In the genomic region with DNA sequence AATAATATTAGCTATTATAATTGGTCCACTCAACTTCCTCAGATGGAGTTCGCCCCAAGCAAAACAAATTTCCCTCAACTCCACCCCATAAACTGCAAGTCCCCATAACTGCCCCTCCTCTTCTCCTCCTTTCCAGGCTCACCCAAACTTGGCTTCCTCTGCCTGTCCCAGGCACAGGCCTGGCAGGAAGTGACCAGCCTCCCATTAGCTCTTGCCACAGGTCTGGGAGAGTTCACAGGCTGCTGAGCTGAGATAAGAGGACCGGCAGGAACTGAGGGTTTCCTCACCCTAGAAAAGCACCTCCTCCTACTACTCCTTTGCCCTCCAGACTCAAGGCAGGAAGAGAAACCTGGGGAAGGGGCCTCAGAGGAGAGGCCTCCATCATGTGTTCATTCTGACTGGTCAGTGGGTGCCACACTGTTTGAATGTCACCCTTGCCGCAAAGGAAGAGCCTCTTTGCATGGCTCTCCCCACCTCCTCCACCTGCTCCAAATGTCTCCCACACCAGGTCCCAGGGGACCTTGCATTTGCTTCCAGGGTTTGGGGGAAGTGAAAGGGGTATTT, we compare ENCODE assay signal across 13 cellular contexts. TPM values are rescaled to one million over a fixed set of nuclear protein-coding genes. Genes with fewer than 3 reads are reported as not detected.
DNase-seq lines count a peak whose midpoint lies in the region; ATAC-seq and TF ChIP-seq lines count a peak whose summit lies in the region.
"Had no signal": no experiment of that assay in that cellular context is flagged by ENCODE, and none has a peak within 500 bp of the region (broad histone marks: within the 10 kb centered on the region; RNA-seq: fewer than 3 reads in every experiment).

No MANE protein-coding gene starts in this region.

- H3K4me3 Mint-ChIP-seq in activated naive CD4-positive, alpha-beta T cell treated with anti-CD3 and anti-CD28 coated beads, Interleukin-2, amount 10 ng/mL, durations not matched to agents 7 days and 5 days: no peak overlapping the region
- H3K4me3 Mint-ChIP-seq: activated CD8-positive, alpha-beta T cell treated with anti-CD3 and anti-CD28 coated beads for 36 hours; H9 had no signal

- DNase-seq in GDM1 (lab: John Stamatoyannopoulos, UW) (peak; percentile 98), SKM-1 treated with dmso at 0.1 percent for 144 hours (lab: John Stamatoyannopoulos, UW; ENCODE audit: unreplicated experiment) (peak; percentile 91), Right ventricle myocardium inferior (ENCODE audit: missing footprints) (peak; percentile 80), osteoblast (ENCODE audit: insufficient read length, low spot score, missing footprints) (peak; percentile 84), NCI-H446 (lab: John Stamatoyannopoulos, UW) (no peak)
- no peak for DNase-seq in activated naive CD4-positive, alpha-beta T cell treated with anti-CD3 and anti-CD28 coated beads, Interleukin-2, amount 10 ng/mL, durations not matched to agents 7 days and 5 days
- DNase-seq: activated CD8-positive, alpha-beta T cell treated with anti-CD3 and anti-CD28 coated beads for 36 hours; SIG-M5; stimulated activated CD4-positive, alpha-beta T cell treated with anti-CD3 and anti-CD28 coated beads, Interleukin-4, amount 100 ng/mL, for 1 hour; transverse colon had no signal

- no peaks in the 10 kb centered on the region for H3K4me1 ChIP-seq in osteoblast (ENCODE audit: insufficient read depth, low read length)
- H3K4me1 ChIP-seq: transverse colon had no signal

- no peak overlapping the region for H2AFZ ChIP-seq in osteoblast (ENCODE audit: low read length)

- ATAC-seq in Right ventricle myocardium inferior: peak; percentile 75
- ATAC-seq in GM18517 (IDR thresholded peaks at IDR 0.05; ENCODE audit: unreplicated experiment): no peak
- ATAC-seq in HG02623 (IDR thresholded peaks at IDR 0.05; ENCODE audit: unreplicated experiment): no peak
- ATAC-seq: activated CD8-positive, alpha-beta T cell treated with anti-CD3 and anti-CD28 coated beads for 36 hours had no signal

- no peaks in the 10 kb centered on the region for H3K9me3 ChIP-seq in osteoblast (ENCODE audit: low read depth, low read length)
- H3K9me3 ChIP-seq: transverse colon had no signal

- H3K27me3 Mint-ChIP-seq in activated naive CD4-positive, alpha-beta T cell treated with anti-CD3 and anti-CD28 coated beads, Interleukin-2, amount 10 ng/mL, durations not matched to agents 7 days and 5 days: no peaks in the 10 kb centered on the region
- H3K27me3 Mint-ChIP-seq: activated CD8-positive, alpha-beta T cell treated with anti-CD3 and anti-CD28 coated beads for 36 hours had no signal

- intact Hi-C loops in Right ventricle myocardium inferior (cut with DNase I): loop anchor here (10.0 kb wide), 1 partner anchor 121 kb away; the partner anchor contains the start of gene NUDT3

- no peak for TF ChIP-seq CTCF in osteoblast (IDR thresholded peaks at IDR 0.05; ENCODE audit: extremely low read depth, low read depth, low read length)

- H3K36me3 Mint-ChIP-seq in activated naive CD4-positive, alpha-beta T cell treated with anti-CD3 and anti-CD28 coated beads, Interleukin-2, amount 10 ng/mL, durations not matched to agents 7 days and 5 days: no peaks in the 10 kb centered on the region

- H3K4me1 Mint-ChIP-seq in activated naive CD4-positive, alpha-beta T cell treated with anti-CD3 and anti-CD28 coated beads, Interleukin-2, amount 10 ng/mL, durations not matched to agents 7 days and 5 days: peaks cover 4% of the 10 kb centered on the region

- H3K27ac ChIP-seq in osteoblast (ENCODE audit: low read depth, low read length): no peak overlapping the region
- H3K27ac ChIP-seq: transverse colon had no signal

- no peaks in the 10 kb centered on the region for H3K27me3 ChIP-seq in osteoblast (ENCODE audit: insufficient read depth, low read length)
- H3K27me3 ChIP-seq: transverse colon had no signal

- H3K9me3 Mint-ChIP-seq in activated naive CD4-positive, alpha-beta T cell treated with anti-CD3 and anti-CD28 coated beads, Interleukin-2, amount 10 ng/mL, durations not matched to agents 7 days and 5 days: no peaks in the 10 kb centered on the region
- H3K9me3 Mint-ChIP-seq: activated CD8-positive, alpha-beta T cell treated with anti-CD3 and anti-CD28 coated beads for 36 hours; H9 had no signal

- CTCF ChIA-PET in activated naive CD4-positive, alpha-beta T cell treated with anti-CD3 and anti-CD28 coated beads, Interleukin-2, amount 10 ng/mL, durations not matched to agents 7 days and 5 days (lab: Charles Lee): no interaction called here

- no peaks in the 10 kb centered on the region for H4K20me1 ChIP-seq in osteoblast (ENCODE audit: insufficient read depth, low read length)

- no peak overlapping the region for H3K4me2 ChIP-seq in osteoblast (ENCODE audit: insufficient read depth, low read length)

- H3K36me3 ChIP-seq in osteoblast (ENCODE audit: insufficient read depth, low read length): no peaks in the 10 kb centered on the region
- H3K36me3 ChIP-seq: transverse colon had no signal

- H3K27ac Mint-ChIP-seq in activated naive CD4-positive, alpha-beta T cell treated with anti-CD3 and anti-CD28 coated beads, Interleukin-2, amount 10 ng/mL, durations not matched to agents 7 days and 5 days: no peak overlapping the region
- H3K27ac Mint-ChIP-seq: activated CD8-positive, alpha-beta T cell treated with anti-CD3 and anti-CD28 coated beads for 36 hours had no signal

- H3K79me2 ChIP-seq in osteoblast (ENCODE audit: insufficient read depth, low read length): no peaks in the 10 kb centered on the region

- H3K4me3 ChIP-seq in osteoblast (ENCODE audit: insufficient read depth, low read length): no peak overlapping the region
- H3K4me3 ChIP-seq: transverse colon had no signal

RNA-seq across cellular contexts. Expression of gene SMIM29, which starts 24.5 kb away (rescaled TPM):
- total RNA-seq in Right ventricle myocardium inferior (20.7 TPM), osteoblast (35.1 and 44.2 TPM in 2 replicates)

RNA-seq across cellular contexts. Expression of gene HMGA1, which starts 36.7 kb away (rescaled TPM):
- total RNA-seq in Right ventricle myocardium inferior: 44.4 TPM
- total RNA-seq in osteoblast: 59.4 and 82.8 TPM in 2 replicates

Comparison
In these comparisons a context has a peak if more than half of its experiments do, and no peak if none do; other contexts are left out.
1. DNase-seq: peak in GDM1 (single experiment), SKM-1 treated with dmso at 0.1 percent for 144 hours (single experiment), Right ventricle myocardium inferior (single experiment) and osteoblast (single experiment); none in NCI-H446 (0 of 2) and activated naive CD4-positive, alpha-beta T cell treated with anti-CD3 and anti-CD28 coated beads, Interleukin-2, amount 10 ng/mL, durations not matched to agents 7 days and 5 days (single experiment).